ENCODE assay signal across 8 cellular contexts in genomic region chr4:43132010-43132582, GRCh38.
DNase-seq lines count a peak whose midpoint lies in the region; ATAC-seq and TF ChIP-seq lines count a peak whose summit lies in the region.

No MANE protein-coding gene starts in this region.

- no peak overlapping the region for H3K4me3 ChIP-seq in BE2C (ENCODE audit: low read depth, low read length)
- H3K4me3 ChIP-seq in parathyroid adenoma (ENCODE audit: low read depth, low read length) = no peak overlapping the region

- ATAC-seq in GM18505 (IDR thresholded peaks at IDR 0.05; ENCODE audit: unreplicated experiment) (peak; percentile 73), HG03025 (IDR thresholded peaks at IDR 0.05; ENCODE audit: low FRiP score, unreplicated experiment) (peak; percentile 71), foreskin keratinocyte (peak; percentile 65)
- ATAC-seq in activated CD4-positive, CD25-positive, alpha-beta regulatory T cell treated with anti-CD3 and anti-CD28 coated beads, Interleukin-2, amount 50 U/mL, for 24 hours = no peak

- H3K9ac ChIP-seq in parathyroid adenoma = no peak overlapping the region

- H3K27me3 ChIP-seq in BE2C (no peaks in the 10 kb centered on the region), foreskin keratinocyte (no peaks in the 10 kb centered on the region), parathyroid adenoma (ENCODE audit: control insufficient read depth, insufficient read depth, low read length) (no peaks in the 10 kb centered on the region)

- no peaks in the 10 kb centered on the region for H3K79me2 ChIP-seq in parathyroid adenoma

- TF ChIP-seq CTCF in BE2C (IDR thresholded peaks at IDR 0.05; ENCODE audit: low read depth, low read length) (peak; percentile 94), foreskin keratinocyte (conservative IDR thresholded peaks at IDR 0.05) (peak; percentile 84), parathyroid adenoma (IDR thresholded peaks at IDR 0.05) (peak; percentile 14)

- no peak for TF ChIP-seq POLR2A in GM18505 (IDR thresholded peaks at IDR 0.05; ENCODE audit: borderline replicate concordance, extremely low read depth, insufficient read depth, insufficient read length)

- no peak overlapping the region for H2AFZ ChIP-seq in parathyroid adenoma

- H3K9me3 ChIP-seq in BE2C (no peaks in the 10 kb centered on the region), parathyroid adenoma (ENCODE audit: control insufficient read depth, low read length) (no peaks in the 10 kb centered on the region)

- H3K27ac ChIP-seq in foreskin keratinocyte = no peak overlapping the region
- no peak overlapping the region for H3K27ac ChIP-seq in parathyroid adenoma

- DNase-seq in BE2C (peak; percentile 73), NCI-H2171 (lab: John Stamatoyannopoulos, UW) (peak; percentile 42), foreskin keratinocyte (peak; percentile 9 to 44)
- peak; percentile 66 for DNase-seq in activated CD4-positive, alpha-beta T cell treated with anti-CD3 and anti-CD28 coated beads for 48 hours

- peak overlapping the region; percentile 25 for H3K4me2 ChIP-seq in parathyroid adenoma (ENCODE audit: low read length)

- H3K4me1 ChIP-seq in BE2C = no peaks in the 10 kb centered on the region
- H3K4me1 ChIP-seq in foreskin keratinocyte = no peaks in the 10 kb centered on the region
- H3K4me1 ChIP-seq in parathyroid adenoma = no peaks in the 10 kb centered on the region

- no peaks in the 10 kb centered on the region for H3K36me3 ChIP-seq in BE2C
- no peaks in the 10 kb centered on the region for H3K36me3 ChIP-seq in parathyroid adenoma (ENCODE audit: control insufficient read depth, insufficient read depth, low read length)

Comparison
In these comparisons a context has a peak if more than half of its experiments do, and no peak if none do; other contexts are left out.
1. CTCF ChIP-seq: peak in every context shown above with its lines; median percentile 94 in BE2C; 84 in foreskin keratinocyte; 14 in parathyroid adenoma.
2. ATAC-seq: peak in GM18505 (single experiment), HG03025 (single experiment) and foreskin keratinocyte (single experiment); none in activated CD4-positive, CD25-positive, alpha-beta regulatory T cell treated with anti-CD3 and anti-CD28 coated beads, Interleukin-2, amount 50 U/mL, for 24 hours (0 of 2).
3. Peak in every context shown above with its lines, with median percentiles within 50 percentile points of each other: DNase-seq.